ENCODE assay signal across 1 cellular context in the genomic region with DNA sequence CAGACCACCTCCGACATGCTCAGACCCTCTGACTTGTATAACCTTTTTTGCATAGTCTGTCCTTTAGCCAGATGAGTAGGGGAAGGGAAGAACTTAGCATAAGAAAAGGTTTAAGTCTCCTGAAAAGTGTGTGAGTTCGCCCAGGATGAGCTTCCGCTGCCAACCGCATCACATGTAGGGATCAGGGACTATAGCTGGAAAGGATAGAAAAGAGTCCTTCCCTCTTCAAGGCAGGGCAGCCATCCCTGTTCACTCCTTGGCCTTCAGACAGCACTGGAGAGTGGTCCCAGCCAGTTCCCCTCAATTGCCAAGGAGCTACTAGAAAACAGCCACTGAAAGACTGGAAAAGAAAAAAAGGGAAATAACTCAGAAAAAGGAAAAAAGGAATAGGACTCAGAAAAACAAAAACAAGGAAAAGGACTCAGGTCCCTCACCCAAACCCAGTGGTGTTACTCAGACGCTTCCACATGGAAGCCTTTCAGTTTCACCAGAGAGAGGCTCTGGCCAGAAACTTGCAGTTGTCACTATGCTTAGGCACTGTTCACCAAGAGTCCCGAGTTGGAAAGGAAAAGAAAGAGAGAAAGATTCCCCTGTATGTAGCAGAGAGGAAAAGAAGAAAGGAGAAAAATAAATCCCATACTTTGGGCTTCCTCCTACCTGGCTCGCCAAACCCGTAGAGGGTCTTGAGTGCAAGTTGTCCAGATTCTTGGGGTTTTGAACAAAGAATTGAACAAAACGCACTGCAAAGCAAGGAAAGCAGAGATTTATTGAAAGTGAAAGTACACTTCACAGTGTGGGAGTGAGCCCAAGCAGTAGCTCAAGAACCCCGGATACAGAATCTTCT.
TF ChIP-seq lines count a peak whose summit lies in the region.

No MANE protein-coding gene starts in this region.

TF ChIP-seq in IMR-90, 13 proteins besides CTCF, POLR2A, EP300 and RAD21:
- no peak for TF ChIP-seq RFX5 (IDR thresholded peaks at IDR 0.05; ENCODE audit: low read depth, low read length)
- TF ChIP-seq CEBPB (IDR thresholded peaks at IDR 0.05; ENCODE audit: low read depth, low read length) = no peak
- no peak for TF ChIP-seq MXI1 (IDR thresholded peaks at IDR 0.05; ENCODE audit: borderline replicate concordance, low read depth, low read length)
- no peak for TF ChIP-seq BHLHE40 (IDR thresholded peaks at IDR 0.05; ENCODE audit: low read depth, low read length)
- no peak for TF ChIP-seq FOS (IDR thresholded peaks at IDR 0.05; ENCODE audit: low read depth, low read length)
- TF ChIP-seq NFE2L2 (IDR thresholded peaks at IDR 0.05; ENCODE audit: low read depth, low read length) = no peak
- TF ChIP-seq CHD1 (IDR thresholded peaks at IDR 0.05; ENCODE audit: low read depth, low read length) = no peak
- no peak for TF ChIP-seq SMC3 (IDR thresholded peaks at IDR 0.05; ENCODE audit: low read depth, low read length)
- TF ChIP-seq, protein P1, sequence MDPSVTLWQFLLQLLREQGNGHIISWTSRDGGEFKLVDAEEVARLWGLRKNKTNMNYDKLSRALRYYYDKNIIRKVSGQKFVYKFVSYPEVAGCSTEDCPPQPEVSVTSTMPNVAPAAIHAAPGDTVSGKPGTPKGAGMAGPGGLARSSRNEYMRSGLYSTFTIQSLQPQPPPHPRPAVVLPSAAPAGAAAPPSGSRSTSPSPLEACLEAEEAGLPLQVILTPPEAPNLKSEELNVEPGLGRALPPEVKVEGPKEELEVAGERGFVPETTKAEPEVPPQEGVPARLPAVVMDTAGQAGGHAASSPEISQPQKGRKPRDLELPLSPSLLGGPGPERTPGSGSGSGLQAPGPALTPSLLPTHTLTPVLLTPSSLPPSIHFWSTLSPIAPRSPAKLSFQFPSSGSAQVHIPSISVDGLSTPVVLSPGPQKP (IDR thresholded peaks at IDR 0.05; ENCODE audit: borderline replicate concordance, low read depth, low read length) = no peak
